Comparison of ENCODE assay signal across 18 cellular contexts in genomic region chr18:2396162-2396505, GRCh38.
DNase-seq lines count a peak whose midpoint lies in the region; ATAC-seq and TF ChIP-seq lines count a peak whose summit lies in the region.
"Had no signal": no experiment of that assay in that cellular context is flagged by ENCODE, and none has a peak within 500 bp of the region (broad histone marks: within the 10 kb centered on the region; RNA-seq: fewer than 3 reads in every experiment).

No MANE protein-coding gene starts in this region.

- no peaks in the 10 kb centered on the region for H3K4me1 ChIP-seq in gastroesophageal sphincter
- H3K4me1 ChIP-seq: esophagus squamous epithelium, thyroid gland had no signal

- TF ChIP-seq CTCF in gastroesophageal sphincter (IDR thresholded peaks at IDR 0.05) (no peak), HFFc6 (IDR thresholded peaks at IDR 0.05) (no peak)

- no peaks in the 10 kb centered on the region for H3K36me3 ChIP-seq in gastroesophageal sphincter
- H3K36me3 ChIP-seq: esophagus squamous epithelium, thyroid gland had no signal

- ATAC-seq in GM18511 (IDR thresholded peaks at IDR 0.05; ENCODE audit: unreplicated experiment): peak; percentile 38
- ATAC-seq in GM19467 (IDR thresholded peaks at IDR 0.05; ENCODE audit: unreplicated experiment): peak; percentile 42
- peak; percentile 10 for ATAC-seq in HG02870 (IDR thresholded peaks at IDR 0.05; ENCODE audit: unreplicated experiment)
- peak; percentile 26 for ATAC-seq in HG03520 (IDR thresholded peaks at IDR 0.05; ENCODE audit: unreplicated experiment)
- ATAC-seq in gastroesophageal sphincter: no peak

- no peak overlapping the region for H3K27ac Mint-ChIP-seq in HFFc6
- H3K27ac Mint-ChIP-seq: activated naive CD4-positive, alpha-beta T cell treated with anti-CD3 and anti-CD28 coated beads for 36 hours; T-helper 2 cell treated with Interferon-gamma antibody and Interleukin-4, amounts not matched to agents 5 μg/mL and 100 μg/mL, for 36 hours had no signal

- no peak for TF ChIP-seq EP300 in gastroesophageal sphincter (IDR thresholded peaks at IDR 0.05)

- no peaks in the 10 kb centered on the region for H3K9me3 ChIP-seq in gastroesophageal sphincter
- H3K9me3 ChIP-seq: esophagus squamous epithelium, thyroid gland had no signal

- peaks cover 9% of the 10 kb centered on the region; the same call in 1 of the 2 replicates for H3K36me3 Mint-ChIP-seq in HFFc6 (ENCODE audit: low read depth)
- H3K36me3 Mint-ChIP-seq: brain had no signal

- no peak overlapping the region for H3K27ac ChIP-seq in gastroesophageal sphincter
- H3K27ac ChIP-seq: dorsolateral prefrontal cortex, esophagus squamous epithelium, thyroid gland had no signal

- H3K9me3 Mint-ChIP-seq in HFFc6: peaks cover 6% of the 10 kb centered on the region; the same call in 1 of the 2 replicates
- H3K9me3 Mint-ChIP-seq: activated naive CD4-positive, alpha-beta T cell treated with anti-CD3 and anti-CD28 coated beads for 36 hours; T-helper 2 cell treated with Interferon-gamma antibody and Interleukin-4, amounts not matched to agents 5 μg/mL and 100 μg/mL, for 36 hours had no signal

- no peaks in the 10 kb centered on the region for H3K27me3 ChIP-seq in gastroesophageal sphincter
- H3K27me3 ChIP-seq: esophagus squamous epithelium, thyroid gland had no signal

- H3K4me3 Mint-ChIP-seq in HFFc6: no peak overlapping the region
- H3K4me3 Mint-ChIP-seq: activated naive CD4-positive, alpha-beta T cell treated with anti-CD3 and anti-CD28 coated beads for 36 hours; brain; T-helper 2 cell treated with Interferon-gamma antibody and Interleukin-4, amounts not matched to agents 5 μg/mL and 100 μg/mL, for 36 hours had no signal

- no peak overlapping the region for H3K4me3 ChIP-seq in gastroesophageal sphincter
- H3K4me3 ChIP-seq: dorsolateral prefrontal cortex, esophagus squamous epithelium, thyroid gland had no signal

- DNase-seq in kidney glomerular epithelial cell (lab: John Stamatoyannopoulos, UW) (no peak), dermis blood vessel endothelial cell (no peak), HFFc6 (no peak)
- DNase-seq: activated CD4-positive, CD25-positive, alpha-beta regulatory T cell treated with anti-CD3 and anti-CD28 coated beads, Interleukin-2, amount 50 U/mL, for 72 hours; activated CD8-positive, alpha-beta memory T cell treated with anti-CD3 and anti-CD28 coated beads, Interleukin-2, amount 50 U/mL, for 48 hours; activated naive CD4-positive, alpha-beta T cell treated with anti-CD3 and anti-CD28 coated beads for 36 hours; dorsolateral prefrontal cortex; esophagus squamous epithelium; NCI-H2107; NCI-H774; thyroid gland had no signal

- WGBS in gastroesophageal sphincter (ENCODE audit: low coverage in 1 of 2), 2 donors: 69 to 88% methylated on average over 2 of the region's 2 CpGs

- no peak for TF ChIP-seq POLR2A in gastroesophageal sphincter (IDR thresholded peaks at IDR 0.05)

- H3K27me3 Mint-ChIP-seq in HFFc6 (ENCODE audit: insufficient read depth): no peaks in the 10 kb centered on the region

- H3K4me1 Mint-ChIP-seq in HFFc6 (ENCODE audit: low read depth): peaks cover 62% of the 10 kb centered on the region
